Comparison of ENCODE assay signal across 8 cellular contexts in the genomic region with DNA sequence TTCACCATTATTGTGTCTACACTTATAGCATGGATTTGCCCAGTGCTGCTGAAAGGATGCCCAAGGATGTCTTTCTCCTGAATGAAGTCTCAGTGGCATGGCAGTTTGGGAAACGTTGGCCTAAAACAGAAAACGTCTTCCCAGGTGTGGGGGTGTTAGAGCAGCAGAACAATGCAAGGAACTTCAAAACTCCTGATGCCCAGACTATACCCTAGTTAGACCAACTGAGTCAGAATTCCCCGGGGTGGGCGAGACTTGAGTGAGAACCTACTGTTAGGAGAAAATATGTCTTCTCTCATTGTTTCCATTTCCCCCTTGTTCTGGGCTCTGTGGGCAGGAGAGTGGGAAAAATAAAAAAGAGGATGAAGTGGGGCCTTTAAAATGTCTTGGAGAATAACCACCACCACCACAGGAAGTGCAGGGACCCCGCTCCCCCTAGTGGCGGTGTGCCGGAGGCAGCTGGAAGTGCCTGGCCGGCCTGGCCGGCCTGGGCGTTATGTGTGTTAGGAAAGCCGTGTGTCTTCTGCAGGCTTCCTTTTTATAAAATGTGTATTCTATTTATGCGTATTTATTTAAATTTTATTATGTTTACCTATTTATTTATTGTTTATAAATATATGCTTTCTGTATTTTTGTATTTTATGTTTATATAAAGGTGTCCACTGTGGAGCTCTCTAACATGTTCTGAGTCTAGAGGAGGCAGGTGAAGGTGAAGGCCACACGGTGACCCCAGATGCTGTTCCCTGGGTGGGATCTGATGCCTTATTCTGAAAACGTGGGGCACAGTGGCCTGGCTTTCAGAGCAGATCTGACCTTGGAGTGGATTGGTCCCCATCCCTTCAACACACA.
A peak's percentile ranks its signal among the peaks of the same experiment; 100 is the strongest.
DNase-seq lines count a peak whose midpoint lies in the region; ATAC-seq and TF ChIP-seq lines count a peak whose summit lies in the region.

No MANE protein-coding gene starts in this region.

- H3K27me3 ChIP-seq in CD8-positive, alpha-beta T cell (ENCODE audit: insufficient read depth, low read length) = no peaks in the 10 kb centered on the region
- no peaks in the 10 kb centered on the region for H3K27me3 ChIP-seq in stomach

- H3K27ac ChIP-seq in CD8-positive, alpha-beta T cell (ENCODE audit: low read depth, low read length) = no peak overlapping the region
- H3K27ac ChIP-seq in stomach = no peak overlapping the region

- 35 to 50% (median 49%) methylated on average over 14 of the region's 14 CpGs for WGBS in stomach, 5 donors

- H3K9me3 Mint-ChIP-seq in CD8-positive, alpha-beta T cell = no peaks in the 10 kb centered on the region
- peaks cover 29% of the 10 kb centered on the region for H3K9me3 Mint-ChIP-seq in WTC11

- no peaks in the 10 kb centered on the region for H3K27me3 Mint-ChIP-seq in CD8-positive, alpha-beta T cell (ENCODE audit: low read depth)
- peaks cover 10% of the 10 kb centered on the region; the same call in 1 of the 2 replicates for H3K27me3 Mint-ChIP-seq in WTC11 (ENCODE audit: low read depth)

- CTCF ChIA-PET in CD8-positive, alpha-beta T cell (lab: Charles Lee) = no interaction called here
- CTCF ChIA-PET in WTC11 (lab: Charles Lee) = interaction anchor here (0.7 to 3.3 kb wide), 12 partner anchors 9 to 381 kb away, joined by 3 to 25 read pairs (median 4); a partner anchor contains a TSS

- intact Hi-C loops in CD8-positive, alpha-beta T cell (cut with DNase I, micrococcal nuclease) = loop anchor here (1.0 to 10.0 kb wide), 6 partner anchors 276 to 826 kb away; a partner anchor contains a TSS
- intact Hi-C loops in mucosa of descending colon (cut with DNase I, micrococcal nuclease) = loop anchor here in 1 of 2 donors (5.0 kb wide), 1 partner anchor 273 kb away; a partner anchor contains a TSS
- intact Hi-C loops in stomach (cut with DNase I; ENCODE audit: low total_unique reads) = loop anchor here (10.0 kb wide), 1 partner anchor 276 kb away; a partner anchor contains a TSS

- H3K9me3 ChIP-seq in CD8-positive, alpha-beta T cell (ENCODE audit: low read length) = no peaks in the 10 kb centered on the region
- H3K9me3 ChIP-seq in mucosa of descending colon = no peaks in the 10 kb centered on the region
- no peaks in the 10 kb centered on the region for H3K9me3 ChIP-seq in stomach

- TF ChIP-seq POLR2A in stomach (IDR thresholded peaks at IDR 0.05) = no peak

- no peak overlapping the region for H3K27ac Mint-ChIP-seq in CD8-positive, alpha-beta T cell
- H3K27ac Mint-ChIP-seq in WTC11 = no peak overlapping the region; the same call in 1 of the 2 replicates

- no peaks in the 10 kb centered on the region for H3K4me1 Mint-ChIP-seq in CD8-positive, alpha-beta T cell (ENCODE audit: low read depth)
- H3K4me1 Mint-ChIP-seq in WTC11 = peaks cover 31% of the 10 kb centered on the region

- ATAC-seq in CD8-positive, alpha-beta T cell = no peak
- ATAC-seq in WTC11 (peak; percentile 78), mucosa of descending colon (peak; percentile 82)

- no peak overlapping the region for H3K4me3 Mint-ChIP-seq in CD8-positive, alpha-beta T cell
- H3K4me3 Mint-ChIP-seq in WTC11 = no peak overlapping the region

- no peak for TF ChIP-seq EP300 in stomach (IDR thresholded peaks at IDR 0.05)

- H3K4me1 ChIP-seq in CD8-positive, alpha-beta T cell (ENCODE audit: insufficient read depth, low read length) = no peaks in the 10 kb centered on the region
- H3K4me1 ChIP-seq in mucosa of descending colon (ENCODE audit: low read depth) (no peaks in the 10 kb centered on the region), stomach (peaks cover 0 to 8% (median 3%) of the 10 kb centered on the region in 4 donors)

- TF ChIP-seq CTCF in CD8-positive, alpha-beta T cell (IDR thresholded peaks at IDR 0.05) = peak; percentile 34
- peak; percentile 65 for TF ChIP-seq CTCF in GM20000 (IDR thresholded peaks at IDR 0.05; ENCODE audit: extremely low read depth, missing control alignments)
- TF ChIP-seq CTCF in WTC11 (IDR thresholded peaks at IDR 0.05) = peak; percentile 82
- TF ChIP-seq CTCF in mucosa of descending colon (IDR thresholded peaks at IDR 0.05) = peak; percentile 63
- peak in 5 of 7 experiments; percentile 43 to 78 (median 71) for TF ChIP-seq CTCF in stomach (IDR thresholded peaks at IDR 0.05)

- no peak overlapping the region for H3K4me3 ChIP-seq in CD8-positive, alpha-beta T cell (ENCODE audit: low read depth, low read length)
- H3K4me3 ChIP-seq in mucosa of descending colon (no peak overlapping the region), stomach (no peak overlapping the region)

- POLR2A ChIA-PET in CD8-positive, alpha-beta T cell (lab: Charles Lee) = no interaction called here
- POLR2A ChIA-PET in WTC11 (lab: Charles Lee) = interaction anchor here (0.6 kb wide), 1 partner anchor 179 kb away, joined by 4 read pairs; a partner anchor contains a TSS

- DNase-seq in CD8-positive, alpha-beta T cell = peak in 6 of 7 experiments; percentile 17 to 59 (median 30)
- DNase-seq in GM20000 (ENCODE audit: low spot score) = peak; percentile 64
- DNase-seq in NCI-H146 (lab: John Stamatoyannopoulos, UW) = peak; percentile 57
- peak; percentile 79 for DNase-seq in WTC11 (ENCODE audit: low spot score)
- DNase-seq in ecto neural progenitor cell (ENCODE audit: low spot score) = peak; percentile 72
- DNase-seq in mucosa of descending colon = peak; percentile 53 to 84 (median 82)
- peak; percentile 77 for DNase-seq in stomach
- no peak for DNase-seq in GF-D8 (lab: John Stamatoyannopoulos, UW)

- no peaks in the 10 kb centered on the region for H3K36me3 ChIP-seq in CD8-positive, alpha-beta T cell (ENCODE audit: insufficient read depth, low read length)
- H3K36me3 ChIP-seq in mucosa of descending colon (ENCODE audit: low read depth) (no peaks in the 10 kb centered on the region), stomach (no peaks in the 10 kb centered on the region)

- H3K36me3 Mint-ChIP-seq in CD8-positive, alpha-beta T cell = no peaks in the 10 kb centered on the region
- peaks cover 23% of the 10 kb centered on the region; the same call in 1 of the 2 replicates for H3K36me3 Mint-ChIP-seq in WTC11

TF ChIP-seq in WTC11, 78 proteins besides CTCF, POLR2A, EP300 and RAD21:
- TF ChIP-seq, protein P1, sequence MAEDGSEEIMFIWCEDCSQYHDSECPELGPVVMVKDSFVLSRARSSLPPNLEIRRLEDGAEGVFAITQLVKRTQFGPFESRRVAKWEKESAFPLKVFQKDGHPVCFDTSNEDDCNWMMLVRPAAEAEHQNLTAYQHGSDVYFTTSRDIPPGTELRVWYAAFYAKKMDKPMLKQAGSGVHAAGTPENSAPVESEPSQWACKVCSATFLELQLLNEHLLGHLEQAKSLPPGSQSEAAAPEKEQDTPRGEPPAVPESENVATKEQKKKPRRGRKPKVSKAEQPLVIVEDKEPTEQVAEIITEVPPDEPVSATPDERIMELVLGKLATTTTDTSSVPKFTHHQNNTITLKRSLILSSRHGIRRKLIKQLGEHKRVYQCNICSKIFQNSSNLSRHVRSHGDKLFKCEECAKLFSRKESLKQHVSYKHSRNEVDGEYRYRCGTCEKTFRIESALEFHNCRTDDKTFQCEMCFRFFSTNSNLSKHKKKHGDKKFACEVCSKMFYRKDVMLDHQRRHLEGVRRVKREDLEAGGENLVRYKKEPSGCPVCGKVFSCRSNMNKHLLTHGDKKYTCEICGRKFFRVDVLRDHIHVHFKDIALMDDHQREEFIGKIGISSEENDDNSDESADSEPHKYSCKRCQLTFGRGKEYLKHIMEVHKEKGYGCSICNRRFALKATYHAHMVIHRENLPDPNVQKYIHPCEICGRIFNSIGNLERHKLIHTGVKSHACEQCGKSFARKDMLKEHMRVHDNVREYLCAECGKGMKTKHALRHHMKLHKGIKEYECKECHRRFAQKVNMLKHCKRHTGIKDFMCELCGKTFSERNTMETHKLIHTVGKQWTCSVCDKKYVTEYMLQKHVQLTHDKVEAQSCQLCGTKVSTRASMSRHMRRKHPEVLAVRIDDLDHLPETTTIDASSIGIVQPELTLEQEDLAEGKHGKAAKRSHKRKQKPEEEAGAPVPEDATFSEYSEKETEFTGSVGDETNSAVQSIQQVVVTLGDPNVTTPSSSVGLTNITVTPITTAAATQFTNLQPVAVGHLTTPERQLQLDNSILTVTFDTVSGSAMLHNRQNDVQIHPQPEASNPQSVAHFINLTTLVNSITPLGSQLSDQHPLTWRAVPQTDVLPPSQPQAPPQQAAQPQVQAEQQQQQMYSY (CRISPR knock-in tag; IDR thresholded peaks at IDR 0.05) = no peak
- peak; percentile 52; the same call in 1 of the 2 replicates for TF ChIP-seq HMGA2 (CRISPR knock-in tag; IDR thresholded peaks at IDR 0.05)
